Comparison of ENCODE assay signal across 24 cellular contexts in the genomic region with DNA sequence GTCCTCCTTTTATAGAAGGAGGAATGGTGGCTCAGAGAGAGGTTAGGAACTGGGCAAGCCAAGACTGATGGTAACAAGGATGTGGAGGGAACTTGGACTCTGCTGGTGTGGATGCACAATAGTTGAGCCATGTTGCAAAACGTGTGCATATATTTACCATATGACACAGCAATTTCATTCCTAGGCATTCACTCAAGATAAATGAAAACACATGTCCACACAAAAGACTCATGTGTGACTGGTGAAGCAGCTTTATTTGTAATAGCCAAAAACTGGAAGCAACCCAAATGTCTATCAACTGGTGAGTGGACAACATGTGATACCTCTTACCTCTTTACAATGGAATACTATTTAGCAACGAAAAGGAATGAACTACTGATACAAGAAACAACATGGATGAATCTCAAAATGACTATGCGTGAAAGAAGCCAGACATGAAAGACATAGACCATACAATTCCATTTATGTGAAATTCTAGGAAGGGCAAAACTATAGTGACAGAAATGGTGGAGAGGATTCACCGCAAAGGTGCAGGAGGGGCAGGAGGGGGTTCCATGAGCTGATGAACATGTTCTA. TPM values are rescaled to one million over a fixed set of nuclear protein-coding genes. Genes with fewer than 3 reads are reported as not detected.
DNase-seq lines count a peak whose midpoint lies in the region; TF ChIP-seq lines count a peak whose summit lies in the region.
"Had no signal": no experiment of that assay in that cellular context is flagged by ENCODE, and none has a peak within 500 bp of the region (broad histone marks: within the 10 kb centered on the region; RNA-seq: fewer than 3 reads in every experiment).

No MANE protein-coding gene starts in this region.

- H3K9me3 Mint-ChIP-seq in MCF 10A (ENCODE audit: unreplicated experiment), result no peaks in the 10 kb centered on the region
- no peaks in the 10 kb centered on the region for H3K9me3 Mint-ChIP-seq in CD4-positive, alpha-beta memory T cell
- H3K9me3 Mint-ChIP-seq: activated CD4-positive, alpha-beta T cell treated with anti-CD3 and anti-CD28 coated beads, Interleukin-2, amount 10 ng/mL, durations not matched to agents 7 days and 5 days; endodermal cell; nephron had no signal

- no TSS peak for BruUV-seq in mammary epithelial cell (replicated peaks; lab: Mats Ljungman, UMichigan)
- no TSS peak for BruUV-seq in MCF 10A (replicated peaks; lab: Mats Ljungman, UMichigan)

- no peaks in the 10 kb centered on the region for H3K4me1 ChIP-seq in mammary epithelial cell (ENCODE audit: insufficient read depth, low read length)
- H3K4me1 ChIP-seq in CD4-positive, alpha-beta memory T cell (ENCODE audit: insufficient read depth, low read length), result no peaks in the 10 kb centered on the region
- H3K4me1 ChIP-seq: gastroesophageal sphincter had no signal

- H3K27ac ChIP-seq in mammary epithelial cell (ENCODE audit: insufficient read depth, low read depth, low read length), result no peak overlapping the region
- H3K27ac ChIP-seq in CD4-positive, alpha-beta memory T cell (ENCODE audit: low read depth, low read length), result no peak overlapping the region
- H3K27ac ChIP-seq: gastroesophageal sphincter had no signal

- CTCF ChIA-PET in mammary epithelial cell (lab: Charles Lee; ENCODE audit: low non-redundant PET) (no interaction called here), MCF 10A (lab: Yijun Ruan, JAX) (no interaction called here)
- CTCF ChIA-PET in CD4-positive, alpha-beta memory T cell (lab: Charles Lee; ENCODE audit: partially characterized antibody), result no interaction called here

- peaks cover 6% of the 10 kb centered on the region for H3K4me1 Mint-ChIP-seq in MCF 10A (ENCODE audit: insufficient read depth, unreplicated experiment)
- no peaks in the 10 kb centered on the region for H3K4me1 Mint-ChIP-seq in CD4-positive, alpha-beta memory T cell
- H3K4me1 Mint-ChIP-seq: activated CD4-positive, alpha-beta T cell treated with anti-CD3 and anti-CD28 coated beads, Interleukin-2, amount 10 ng/mL, durations not matched to agents 7 days and 5 days; nephron had no signal

- H3K27me3 ChIP-seq in mammary epithelial cell (ENCODE audit: insufficient read depth, low read length), result no peaks in the 10 kb centered on the region
- no peaks in the 10 kb centered on the region for H3K27me3 ChIP-seq in CD4-positive, alpha-beta memory T cell (ENCODE audit: insufficient read depth, low read length)

- dilution Hi-C loops in mammary epithelial cell (cut with HindIII; ENCODE audit: low sequenced_read_pairs), result no loop called here

- intact Hi-C loops in mammary epithelial cell (cut with micrococcal nuclease), result no loop called here
- intact Hi-C loops in MCF 10A (cut with micrococcal nuclease), result no loop called here
- intact Hi-C loops in CD4-positive, alpha-beta memory T cell (cut with micrococcal nuclease), result no loop called here

- DNase-seq in mammary epithelial cell (peak; percentile 26), MCF 10A (ENCODE audit: unreplicated experiment) (no peak), astrocyte of the cerebellum (ENCODE audit: low read depth) (peak; percentile 2), fibroblast of peridontal ligament (ENCODE audit: extremely low read depth) (peak; percentile 93), RKO (ENCODE audit: low spot score) (no peak), SHP77 treated with DMSO at 0.1 percent for 48 hours (lab: John Stamatoyannopoulos, UW) (no peak)
- no peak for DNase-seq in activated CD4-positive, alpha-beta T cell treated with anti-CD3 and anti-CD28 coated beads, Interleukin-2, amount 50 U/mL, for 4 hours
- no peak for DNase-seq in CD4-positive, alpha-beta memory T cell
- DNase-seq: ACHN; activated CD4-positive, alpha-beta T cell treated with anti-CD3 and anti-CD28 coated beads, Interleukin-2, amount 10 ng/mL, durations not matched to agents 7 days and 5 days; activated gamma-delta T cell; cerebellar nuclear complex; DMS79 treated with DMSO at 0.1 percent for 48 hours; endodermal cell; Kasumi-1; mesendoderm; NCI-H1105; NCI-H2081 treated with DMSO at 0.1 percent for 48 hours; NCI-H524 treated with DMSO at 0.1 percent for 48 hours; small intestine; stimulated activated CD4-positive, alpha-beta T cell treated with anti-CD3 and anti-CD28 coated beads, Interleukin-4, amount 100 ng/mL, for 24 hours; T-helper 1 cell had no signal

- TF ChIP-seq CTCF in mammary epithelial cell (conservative IDR thresholded peaks at IDR 0.05 in 1 of 2, IDR thresholded peaks at IDR 0.05 in 1 of 2; ENCODE audit: extremely low read depth in 1 of 2, insufficient read depth in 1 of 2, low read depth in 1 of 2, low read length in 2 of 2), result no peak
- no peak for TF ChIP-seq CTCF in MCF 10A (IDR thresholded peaks at IDR 0.05; ENCODE audit: unreplicated experiment)
- no peak for TF ChIP-seq CTCF in astrocyte of the cerebellum (IDR thresholded peaks at IDR 0.05; ENCODE audit: low read depth, low read length, missing control alignments)

- H3K9me3 ChIP-seq in mammary epithelial cell (replicated peaks; ENCODE audit: insufficient read depth, low read length), result no peaks in the 10 kb centered on the region
- no peaks in the 10 kb centered on the region for H3K9me3 ChIP-seq in CD4-positive, alpha-beta memory T cell (ENCODE audit: control insufficient read depth in 1 of 2, low read length in 2 of 2)
- H3K9me3 ChIP-seq: gastroesophageal sphincter had no signal

- in situ Hi-C loops in mammary epithelial cell (cut with MboI; ENCODE audit: low sequenced_read_pairs in 2 of 2), result no loop called here
- in situ Hi-C loops in astrocyte of the cerebellum (cut with HindIII; ENCODE audit: low sequenced_read_pairs), result no loop called here

- H3K9ac ChIP-seq in mammary epithelial cell (ENCODE audit: insufficient read depth, low read length), result no peak overlapping the region

- H3K4me3 Mint-ChIP-seq in MCF 10A (ENCODE audit: unreplicated experiment), result no peak overlapping the region
- H3K4me3 Mint-ChIP-seq in CD4-positive, alpha-beta memory T cell, result no peak overlapping the region
- H3K4me3 Mint-ChIP-seq: activated CD4-positive, alpha-beta T cell treated with anti-CD3 and anti-CD28 coated beads, Interleukin-2, amount 10 ng/mL, durations not matched to agents 7 days and 5 days; endodermal cell; nephron had no signal

- no peaks in the 10 kb centered on the region for H3K36me3 ChIP-seq in mammary epithelial cell (ENCODE audit: insufficient read depth, low read length)
- no peaks in the 10 kb centered on the region for H3K36me3 ChIP-seq in CD4-positive, alpha-beta memory T cell (ENCODE audit: insufficient read depth, low read length)
- H3K36me3 ChIP-seq: gastroesophageal sphincter had no signal

- H3K27ac Mint-ChIP-seq in MCF 10A (ENCODE audit: low read depth, unreplicated experiment), result no peak overlapping the region
- H3K27ac Mint-ChIP-seq in CD4-positive, alpha-beta memory T cell, result no peak overlapping the region
- H3K27ac Mint-ChIP-seq: activated CD4-positive, alpha-beta T cell treated with anti-CD3 and anti-CD28 coated beads, Interleukin-2, amount 10 ng/mL, durations not matched to agents 7 days and 5 days; nephron had no signal

- no peak overlapping the region for H3K4me3 ChIP-seq in mammary epithelial cell (replicated peaks in 1 of 3; ENCODE audit: insufficient read depth in 1 of 3, low read depth in 2 of 3, low read length in 3 of 3)
- no peak overlapping the region for H3K4me3 ChIP-seq in astrocyte of the cerebellum (ENCODE audit: low read depth, low read length)
- no peak overlapping the region for H3K4me3 ChIP-seq in CD4-positive, alpha-beta memory T cell (ENCODE audit: low read length in 2 of 2)
- H3K4me3 ChIP-seq: gastroesophageal sphincter had no signal

- no peak overlapping the region for H3K4me2 ChIP-seq in mammary epithelial cell (ENCODE audit: insufficient read depth, low read depth, low read length)

- no peak overlapping the region for H2AFZ ChIP-seq in mammary epithelial cell (ENCODE audit: low read depth, low read length)

- H3K27me3 Mint-ChIP-seq in MCF 10A (ENCODE audit: insufficient read depth, unreplicated experiment), result no peaks in the 10 kb centered on the region
- peaks cover 4 to 26% of the 10 kb centered on the region in 2 donors for H3K27me3 Mint-ChIP-seq in CD4-positive, alpha-beta memory T cell

- 65% methylated on average over 4 of the region's 4 CpGs for WGBS in mammary epithelial cell (ENCODE audit: low coverage, missing lambda C conversion rate)

- POLR2A ChIA-PET in MCF 10A (lab: Yijun Ruan, JAX), result no interaction called here
- POLR2A ChIA-PET in CD4-positive, alpha-beta memory T cell (lab: Charles Lee; ENCODE audit: partially characterized antibody), result no interaction called here

- no peaks in the 10 kb centered on the region for H3K36me3 Mint-ChIP-seq in MCF 10A (ENCODE audit: insufficient read depth, unreplicated experiment)
- H3K36me3 Mint-ChIP-seq in CD4-positive, alpha-beta memory T cell, result no peaks in the 10 kb centered on the region

- no peaks in the 10 kb centered on the region for H3K79me2 ChIP-seq in mammary epithelial cell (ENCODE audit: insufficient read depth, low read length)

- H4K20me1 ChIP-seq in mammary epithelial cell (ENCODE audit: insufficient read depth, low read length), result no peaks in the 10 kb centered on the region

RNA-seq across cellular contexts. Expression of a gene that starts 36.2 kb away (rescaled TPM):
- total RNA-seq in mammary epithelial cell (100 to 1,000 TPM in 1 of 2 donors, 10 to 100 TPM in 1; 22.0 to 105 TPM), MCF 10A (2022) (4.9 and 9.7 TPM in 2 replicates)
- polyA plus RNA-seq in mammary epithelial cell, result 47.0 TPM
- 48.4 TPM for polyA minus RNA-seq in mammary epithelial cell
- total RNA-seq in CD4-positive, alpha-beta memory T cell, result 1 to 10 TPM; 5.5 to 6.5 TPM
- polyA plus RNA-seq in CD4-positive, alpha-beta memory T cell, result under 1 TPM; 0.32 to 0.84 TPM

RNA-seq across cellular contexts. Expression of a gene that starts 58.1 kb away (rescaled TPM):
- total RNA-seq in mammary epithelial cell (10 to 100 TPM; 46.6 to 51.7 TPM), MCF 10A (2022) (23.4 and 29.9 TPM in 2 replicates)
- 41.2 TPM for polyA plus RNA-seq in mammary epithelial cell
- 36.5 TPM for polyA minus RNA-seq in mammary epithelial cell
- 10 to 100 TPM; 21.4 to 22.2 TPM for total RNA-seq in CD4-positive, alpha-beta memory T cell
- polyA plus RNA-seq in CD4-positive, alpha-beta memory T cell, result 10 to 100 TPM; 30.4 to 44.4 TPM

Comparison
In these comparisons a context has a peak if more than half of its experiments do, and no peak if none do; other contexts are left out.
1. DNase-seq: peak in mammary epithelial cell (single experiment), astrocyte of the cerebellum (single experiment) and fibroblast of peridontal ligament (single experiment); none in MCF 10A (single experiment), activated CD4-positive, alpha-beta T cell treated with anti-CD3 and anti-CD28 coated beads, Interleukin-2, amount 50 U/mL, for 4 hours (0 of 2), CD4-positive, alpha-beta memory T cell (0 of 5), RKO (single experiment) and SHP77 treated with DMSO at 0.1 percent for 48 hours (single experiment).